4 cellular contexts compared by ENCODE assay signal in genomic region chr22:30619909-30620308, GRCh38. TPM values are rescaled to one million over a fixed set of nuclear protein-coding genes. Genes with fewer than 3 reads are reported as not detected.
"Had no signal": no experiment of that assay in that cellular context is flagged by ENCODE, and none has a peak within 500 bp of the region (broad histone marks: within the 10 kb centered on the region; RNA-seq: fewer than 3 reads in every experiment).

No MANE protein-coding gene starts in this region.

RNA-seq across cellular contexts. Expression of gene GAL3ST1, which starts 45.4 kb away (rescaled TPM):
- total RNA-seq: activated naive CD8-positive, alpha-beta T cell treated with anti-CD3 and anti-CD28 coated beads for 36 hours; activated T-helper 1 cell treated with anti-CD3 and anti-CD28 coated beads, Interleukin-12 subunit alpha, Interleukin-12 subunit beta, Interleukin-2, Interleukin-4 antibody, amounts not matched to agents 30 ng/mL and 10 ng/mL and 1 ng/mL, durations not matched to agents 14 hours and 24 hours and 36 hours; activated T-helper 2 cell treated with anti-CD3 and anti-CD28 coated beads, Interferon-gamma antibody, Interleukin-2, Interleukin-4, amounts not matched to agents 10 μg/mL and 5 μg/mL and 100 μg/mL, durations not matched to agents 14 hours and 24 hours and 36 hours; ascending aorta had no signal
